Comparison of ENCODE assay signal across 26 cellular contexts in genomic region chr15:88118035-88118434, GRCh38.
"Had no signal": no experiment of that assay in that cellular context is flagged by ENCODE, and none has a peak within 500 bp of the region (broad histone marks: within the 10 kb centered on the region; RNA-seq: fewer than 3 reads in every experiment).

No MANE protein-coding gene starts in this region.

- ATAC-seq: activated CD8-positive, alpha-beta memory T cell treated with anti-CD3 and anti-CD28 coated beads, Interleukin-2, amount 10 ng/mL, durations not matched to agents 7 days and 5 days; activated naive CD8-positive, alpha-beta T cell treated with anti-CD3 and anti-CD28 coated beads, Interleukin-2, amount 50 U/mL, for 24 hours had no signal

- DNase-seq: activated B cell treated with CpG ODN at 0.5 μM for 24 hours; activated CD4-positive, alpha-beta memory T cell treated with anti-CD3 and anti-CD28 coated beads, Interleukin-2, amount 10 ng/mL, durations not matched to agents 7 days and 5 days; activated CD4-positive, alpha-beta T cell treated with anti-CD3 and anti-CD28 coated beads for 4 hours; activated CD4-positive, CD25-positive, alpha-beta regulatory T cell treated with anti-CD3 and anti-CD28 coated beads, Interleukin-2, amount 50 U/mL, for 72 hours; activated CD8-positive, alpha-beta memory T cell treated with anti-CD3 and anti-CD28 coated beads for 24 hours; activated CD8-positive, alpha-beta memory T cell treated with anti-CD3 and anti-CD28 coated beads, Interleukin-2, amount 10 ng/mL, durations not matched to agents 7 days and 5 days; activated CD8-positive, alpha-beta memory T cell treated with anti-CD3 and anti-CD28 coated beads, Interleukin-2, amount 50 U/mL, for 48 hours; activated effector memory CD4-positive, alpha-beta T cell treated with Interleukin-2 at 50 U/mL for 16 hours; activated naive CD4-positive, alpha-beta T cell treated with anti-CD3 and anti-CD28 coated beads, Interleukin-2, amount 10 ng/mL, durations not matched to agents 7 days and 5 days; activated naive CD8-positive, alpha-beta T cell treated with anti-CD3 and anti-CD28 coated beads, Interleukin-2, amount 50 U/mL, for 24 hours; activated T-cell treated with anti-CD3 and anti-CD28 coated beads, Interleukin-2, amount 50 U/mL, for 48 hours; brain microvascular endothelial cell; NCI-H1105; NCI-H1417 treated with DMSO at 0.1 percent for 48 hours; NCI-H187 treated with DMSO at 0.1 percent for 48 hours; NCI-H2081; NCI-H2171 treated with DMSO at 0.1 percent for 48 hours; NCI-H226; NCI-H446 treated with DMSO at 0.1 percent for 48 hours; NCI-H524; PC-9; Right ventricle myocardium superior; SW 1271; T-helper 1 cell; T-helper 2 cell; T-helper 9 cell had no signal
